Comparison of ENCODE assay signal across 1 cellular context in the genomic region with DNA sequence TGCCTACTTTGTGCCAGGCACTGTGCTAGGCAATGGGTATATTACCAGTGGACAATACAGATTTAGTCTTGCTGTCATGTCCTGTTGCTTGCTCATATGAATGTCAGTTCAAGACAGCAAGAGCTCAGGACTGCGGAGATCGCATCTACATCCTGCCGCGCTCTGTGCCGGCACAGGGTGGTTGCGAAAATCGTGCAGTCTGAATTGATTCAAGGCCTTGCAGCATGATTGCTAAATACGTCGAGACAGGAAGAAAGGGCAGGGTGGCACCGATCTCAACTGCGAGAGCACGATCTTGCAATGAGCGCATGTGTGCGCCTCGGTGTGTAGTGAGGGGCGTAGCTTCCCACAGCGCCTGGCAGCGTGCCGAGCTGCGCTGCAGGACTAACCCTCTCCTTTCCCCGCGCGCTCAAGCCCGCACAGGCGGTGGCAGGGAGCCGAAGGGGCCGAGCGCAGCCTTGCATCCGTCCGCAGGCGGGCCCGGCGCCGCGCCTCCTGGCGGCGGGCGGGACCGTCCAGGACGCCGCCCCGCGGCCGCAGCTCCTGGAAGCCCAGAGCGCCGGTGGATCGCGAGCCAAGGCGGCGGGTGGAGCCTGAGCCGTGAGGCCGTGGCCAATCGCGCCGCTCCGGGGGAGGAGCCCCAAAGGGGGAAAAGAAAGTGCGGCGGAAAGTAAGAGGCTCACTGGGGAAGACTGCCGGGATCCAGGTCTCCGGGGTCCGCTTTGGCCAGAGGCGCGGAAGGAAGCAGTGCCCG.
TF ChIP-seq lines count a peak whose summit lies in the region.

A gene with protein sequence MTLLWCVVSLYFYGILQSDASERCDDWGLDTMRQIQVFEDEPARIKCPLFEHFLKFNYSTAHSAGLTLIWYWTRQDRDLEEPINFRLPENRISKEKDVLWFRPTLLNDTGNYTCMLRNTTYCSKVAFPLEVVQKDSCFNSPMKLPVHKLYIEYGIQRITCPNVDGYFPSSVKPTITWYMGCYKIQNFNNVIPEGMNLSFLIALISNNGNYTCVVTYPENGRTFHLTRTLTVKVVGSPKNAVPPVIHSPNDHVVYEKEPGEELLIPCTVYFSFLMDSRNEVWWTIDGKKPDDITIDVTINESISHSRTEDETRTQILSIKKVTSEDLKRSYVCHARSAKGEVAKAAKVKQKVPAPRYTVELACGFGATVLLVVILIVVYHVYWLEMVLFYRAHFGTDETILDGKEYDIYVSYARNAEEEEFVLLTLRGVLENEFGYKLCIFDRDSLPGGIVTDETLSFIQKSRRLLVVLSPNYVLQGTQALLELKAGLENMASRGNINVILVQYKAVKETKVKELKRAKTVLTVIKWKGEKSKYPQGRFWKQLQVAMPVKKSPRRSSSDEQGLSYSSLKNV (plus strand): TSS at position 677 of the 754 bp plus-strand sequence. CDS start 50,205 bp downstream, outside the sequence.

TF ChIP-seq in H1, 55 proteins besides CTCF, POLR2A, EP300 and RAD21 (continued from another document):
- TF ChIP-seq, protein P1, sequence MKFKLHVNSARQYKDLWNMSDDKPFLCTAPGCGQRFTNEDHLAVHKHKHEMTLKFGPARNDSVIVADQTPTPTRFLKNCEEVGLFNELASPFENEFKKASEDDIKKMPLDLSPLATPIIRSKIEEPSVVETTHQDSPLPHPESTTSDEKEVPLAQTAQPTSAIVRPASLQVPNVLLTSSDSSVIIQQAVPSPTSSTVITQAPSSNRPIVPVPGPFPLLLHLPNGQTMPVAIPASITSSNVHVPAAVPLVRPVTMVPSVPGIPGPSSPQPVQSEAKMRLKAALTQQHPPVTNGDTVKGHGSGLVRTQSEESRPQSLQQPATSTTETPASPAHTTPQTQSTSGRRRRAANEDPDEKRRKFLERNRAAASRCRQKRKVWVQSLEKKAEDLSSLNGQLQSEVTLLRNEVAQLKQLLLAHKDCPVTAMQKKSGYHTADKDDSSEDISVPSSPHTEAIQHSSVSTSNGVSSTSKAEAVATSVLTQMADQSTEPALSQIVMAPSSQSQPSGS (IDR thresholded peaks at IDR 0.05; ENCODE audit: low read length): no peak
- no peak; the same call in 1 of the 2 replicates for TF ChIP-seq MAFK (IDR thresholded peaks at IDR 0.05; ENCODE audit: low read depth, low read length)
